ENCODE assay signal across 23 cellular contexts in genomic region chr2:64762301-64762997, GRCh38.
"Had no signal": no experiment of that assay in that cellular context is flagged by ENCODE, and none has a peak within 500 bp of the region (broad histone marks: within the 10 kb centered on the region; RNA-seq: fewer than 3 reads in every experiment).

No MANE protein-coding gene starts in this region.

- H3K4me1 ChIP-seq: adrenal gland had no signal

- H3K4me3 Mint-ChIP-seq: activated CD4-positive, alpha-beta memory T cell treated with anti-CD3 and anti-CD28 coated beads for 36 hours; nephron progenitor cell; stimulated activated memory B cell treated with anti-CD40 and anti-IgM and Interleukin-4, amounts not matched to agents 10 μg/mL and 1 μg/mL and 100 μg/mL, for 72 hours; type B pancreatic cell had no signal

- H3K36me3 ChIP-seq: adrenal gland, ascending aorta, thoracic aorta had no signal

- H3K27me3 ChIP-seq: adrenal gland, ascending aorta had no signal

- H3K4me3 ChIP-seq: adrenal gland, ascending aorta, thoracic aorta had no signal

- ATAC-seq: left cardiac atrium; sciatic nerve; stimulated activated memory B cell treated with anti-CD40 and anti-IgM and Interleukin-4, amounts not matched to agents 10 μg/mL and 1 μg/mL and 100 μg/mL, for 72 hours had no signal

- H3K27ac Mint-ChIP-seq: activated CD4-positive, alpha-beta memory T cell treated with anti-CD3 and anti-CD28 coated beads for 36 hours; nephron progenitor cell; stimulated activated memory B cell treated with anti-CD40 and anti-IgM and Interleukin-4, amounts not matched to agents 10 μg/mL and 1 μg/mL and 100 μg/mL, for 72 hours; type B pancreatic cell had no signal

- H3K36me3 Mint-ChIP-seq: activated CD4-positive, alpha-beta memory T cell treated with anti-CD3 and anti-CD28 coated beads for 36 hours; stimulated activated memory B cell treated with anti-CD40 and anti-IgM and Interleukin-4, amounts not matched to agents 10 μg/mL and 1 μg/mL and 100 μg/mL, for 72 hours; type B pancreatic cell had no signal

- H3K27ac ChIP-seq: adrenal gland, ascending aorta, thoracic aorta had no signal

- FAIRE-seq: frontal cortex, small intestine had no signal

- H3K9me3 ChIP-seq: adrenal gland, ascending aorta, thoracic aorta had no signal

- DNase-seq: activated CD4-positive, alpha-beta memory T cell treated with anti-CD3 and anti-CD28 coated beads for 36 hours; activated CD4-positive, alpha-beta T cell treated with anti-CD3 and anti-CD28 coated beads for 1 hour; activated gamma-delta T cell; activated naive CD4-positive, alpha-beta T cell treated with anti-CD3 and anti-CD28 coated beads, Interleukin-2, amount 50 U/mL, for 16 hours; adrenal gland; central memory CD4-positive, alpha-beta T cell; dermis blood vessel endothelial cell; effector memory CD4-positive, alpha-beta T cell; glutamatergic neuron; hypothalamus; left cardiac atrium; mesenchymal stem cell; nephron progenitor cell; nucleus accumbens; small intestine; stimulated activated CD4-positive, alpha-beta T cell treated with anti-CD3 and anti-CD28 coated beads, Interleukin-15, amount 100 ng/mL, for 24 hours; T-helper 9 cell had no signal

- H3K9me3 Mint-ChIP-seq: activated CD4-positive, alpha-beta memory T cell treated with anti-CD3 and anti-CD28 coated beads for 36 hours; nephron progenitor cell; stimulated activated memory B cell treated with anti-CD40 and anti-IgM and Interleukin-4, amounts not matched to agents 10 μg/mL and 1 μg/mL and 100 μg/mL, for 72 hours; type B pancreatic cell had no signal

- H3K27me3 Mint-ChIP-seq: activated CD4-positive, alpha-beta memory T cell treated with anti-CD3 and anti-CD28 coated beads for 36 hours; stimulated activated memory B cell treated with anti-CD40 and anti-IgM and Interleukin-4, amounts not matched to agents 10 μg/mL and 1 μg/mL and 100 μg/mL, for 72 hours; type B pancreatic cell had no signal
